ENCODE assay signal across 1 cellular context in the genomic region with DNA sequence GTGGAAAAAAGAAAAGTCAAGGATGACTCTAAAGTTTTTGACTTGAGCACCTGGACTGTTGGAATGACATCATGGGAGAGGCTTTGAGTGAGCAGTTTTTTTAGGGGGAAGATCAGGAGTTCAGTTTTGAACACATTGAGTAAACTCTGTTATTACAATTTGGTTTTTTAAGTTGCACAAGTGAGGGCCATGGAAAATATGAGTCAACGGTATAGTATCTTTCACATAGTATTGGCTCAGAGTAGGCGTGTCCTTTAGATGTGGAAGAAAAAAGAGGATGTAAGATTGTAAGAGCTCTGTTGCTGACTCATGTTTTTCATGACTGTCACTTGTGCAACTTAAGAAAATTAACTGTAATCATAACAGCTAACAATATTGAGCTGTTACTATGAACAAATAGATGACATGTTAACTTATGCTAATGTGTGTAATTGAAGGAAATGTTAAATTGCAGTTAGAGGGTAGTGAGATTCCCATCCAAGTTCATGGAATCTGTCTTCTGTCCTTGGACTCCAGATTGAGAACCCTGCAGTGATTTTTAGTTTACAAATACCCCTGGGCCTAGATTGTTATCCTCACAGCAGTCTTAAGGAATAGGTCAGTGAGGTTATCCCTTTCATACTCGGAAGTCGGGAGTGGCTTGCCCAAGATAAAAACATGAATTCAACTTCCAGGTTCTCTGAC.
TF ChIP-seq lines count a peak whose summit lies in the region.

No MANE protein-coding gene starts in this region.

TF ChIP-seq in GM23338, 12 proteins besides CTCF, POLR2A, EP300 and RAD21 (continued from another document):
- TF ChIP-seq, protein P1, sequence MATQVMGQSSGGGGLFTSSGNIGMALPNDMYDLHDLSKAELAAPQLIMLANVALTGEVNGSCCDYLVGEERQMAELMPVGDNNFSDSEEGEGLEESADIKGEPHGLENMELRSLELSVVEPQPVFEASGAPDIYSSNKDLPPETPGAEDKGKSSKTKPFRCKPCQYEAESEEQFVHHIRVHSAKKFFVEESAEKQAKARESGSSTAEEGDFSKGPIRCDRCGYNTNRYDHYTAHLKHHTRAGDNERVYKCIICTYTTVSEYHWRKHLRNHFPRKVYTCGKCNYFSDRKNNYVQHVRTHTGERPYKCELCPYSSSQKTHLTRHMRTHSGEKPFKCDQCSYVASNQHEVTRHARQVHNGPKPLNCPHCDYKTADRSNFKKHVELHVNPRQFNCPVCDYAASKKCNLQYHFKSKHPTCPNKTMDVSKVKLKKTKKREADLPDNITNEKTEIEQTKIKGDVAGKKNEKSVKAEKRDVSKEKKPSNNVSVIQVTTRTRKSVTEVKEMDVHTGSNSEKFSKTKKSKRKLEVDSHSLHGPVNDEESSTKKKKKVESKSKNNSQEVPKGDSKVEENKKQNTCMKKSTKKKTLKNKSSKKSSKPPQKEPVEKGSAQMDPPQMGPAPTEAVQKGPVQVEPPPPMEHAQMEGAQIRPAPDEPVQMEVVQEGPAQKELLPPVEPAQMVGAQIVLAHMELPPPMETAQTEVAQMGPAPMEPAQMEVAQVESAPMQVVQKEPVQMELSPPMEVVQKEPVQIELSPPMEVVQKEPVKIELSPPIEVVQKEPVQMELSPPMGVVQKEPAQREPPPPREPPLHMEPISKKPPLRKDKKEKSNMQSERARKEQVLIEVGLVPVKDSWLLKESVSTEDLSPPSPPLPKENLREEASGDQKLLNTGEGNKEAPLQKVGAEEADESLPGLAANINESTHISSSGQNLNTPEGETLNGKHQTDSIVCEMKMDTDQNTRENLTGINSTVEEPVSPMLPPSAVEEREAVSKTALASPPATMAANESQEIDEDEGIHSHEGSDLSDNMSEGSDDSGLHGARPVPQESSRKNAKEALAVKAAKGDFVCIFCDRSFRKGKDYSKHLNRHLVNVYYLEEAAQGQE (IDR thresholded peaks at IDR 0.05; ENCODE audit: unreplicated experiment) = no peak
- TF ChIP-seq ETS1 (IDR thresholded peaks at IDR 0.05) (no peak), EZH2 (IDR thresholded peaks at IDR 0.05; ENCODE audit: low read depth, unreplicated experiment) (no peak), EZH2phosphoT487 (IDR thresholded peaks at IDR 0.05; ENCODE audit: unreplicated experiment) (no peak), NANOG (IDR thresholded peaks at IDR 0.05; ENCODE audit: borderline replicate concordance) (no peak), JUNB (IDR thresholded peaks at IDR 0.05; ENCODE audit: unreplicated experiment) (no peak), ZNF331 (CRISPR knock-in tag; IDR thresholded peaks at IDR 0.05; ENCODE audit: low read depth) (no peak), POLR2AphosphoS5 (IDR thresholded peaks at IDR 0.05; ENCODE audit: low read depth) (no peak), STAT1 (IDR thresholded peaks at IDR 0.05; ENCODE audit: unreplicated experiment) (no peak)
TF ChIP-seq in GM23338: peak in this region for 0.
